Comparison of ENCODE assay signal across 1 cellular context in the genomic region with DNA sequence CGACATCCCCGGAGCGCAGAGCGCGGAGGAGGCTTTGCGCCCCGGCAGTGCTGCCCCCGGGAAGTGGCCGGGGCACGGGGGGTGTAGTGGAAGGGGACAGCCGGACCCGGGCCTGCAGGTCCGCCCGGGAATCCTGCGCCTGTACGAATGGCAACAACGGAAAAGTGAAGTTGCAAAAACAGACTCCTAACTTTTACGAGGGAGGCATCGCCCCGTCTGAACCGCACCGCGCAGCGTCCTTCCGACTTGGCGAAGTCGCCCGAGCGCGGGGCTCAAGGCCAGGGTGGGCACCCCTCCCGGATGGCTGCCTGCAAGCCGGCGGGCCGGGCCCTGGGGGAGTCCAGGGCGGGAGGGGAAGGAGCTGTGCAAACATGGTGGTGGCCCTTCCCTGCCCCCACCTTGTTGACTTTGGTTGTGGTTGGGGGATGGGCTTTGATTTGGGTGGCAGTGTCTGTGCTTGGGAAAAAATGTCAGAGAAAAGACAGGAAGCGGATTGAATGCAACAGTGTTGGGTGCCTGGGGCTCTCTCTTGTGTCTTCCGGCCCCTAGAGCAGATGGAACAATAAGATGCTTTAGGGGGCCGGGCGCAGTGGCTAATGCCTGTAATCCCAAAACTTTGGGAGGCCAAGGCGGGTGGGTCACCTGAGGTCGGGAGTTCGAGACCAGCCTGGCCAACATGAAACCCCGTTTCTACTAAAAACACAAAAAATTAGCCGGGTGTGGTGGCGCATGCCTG.
TF ChIP-seq lines count a peak whose summit lies in the region.

No MANE protein-coding gene starts in this region.

TF ChIP-seq in K562, 482 proteins besides CTCF, POLR2A, EP300 and RAD21 (continued from another document and continues in another):
- TF ChIP-seq E2F8 (IDR thresholded peaks at IDR 0.05; ENCODE audit: low read depth, partially characterized antibody) (no peak), ZNF57 (CRISPR knock-in tag; IDR thresholded peaks at IDR 0.05) (no peak), GATAD2B (IDR thresholded peaks at IDR 0.05; ENCODE audit: borderline replicate concordance) (no peak), ZNF707 (CRISPR knock-in tag; conservative IDR thresholded peaks at IDR 0.05) (no peak), OTX1 (CRISPR knock-in tag; IDR thresholded peaks at IDR 0.05) (no peak), BRD4 (IDR thresholded peaks at IDR 0.05) (peak; percentile 66; the same call in 1 of the 2 replicates), GATA2 (CRISPR knock-in tag; IDR thresholded peaks at IDR 0.05) (no peak), SRSF1 (IDR thresholded peaks at IDR 0.05; ENCODE audit: low read depth, low read length) (no peak), SMAD2 (IDR thresholded peaks at IDR 0.05; ENCODE audit: low read depth, low read length) (no peak), ETV1 (tag; conservative IDR thresholded peaks at IDR 0.05; ENCODE audit: low read depth) (peak; percentile 39; the same call in 1 of the 2 replicates), NFIX (CRISPR knock-in tag; IDR thresholded peaks at IDR 0.05; ENCODE audit: low read depth) (no peak), CBX1 (IDR thresholded peaks at IDR 0.05; ENCODE audit: low read depth) (no peak), ZNF311 (CRISPR knock-in tag; IDR thresholded peaks at IDR 0.05) (no peak), BACH1 (tag; IDR thresholded peaks at IDR 0.05) (no peak), HBP1 (CRISPR knock-in tag; IDR thresholded peaks at IDR 0.05) (no peak), ZNF609 (CRISPR knock-in tag; IDR thresholded peaks at IDR 0.05; ENCODE audit: borderline replicate concordance) (0 out of 2 replicates have a peak, but pooled peaks have one; percentile 44), NR2C2 (CRISPR knock-in tag; IDR thresholded peaks at IDR 0.05) (no peak), NR2C2 (tag; IDR thresholded peaks at IDR 0.05) (no peak; the same call in 1 of the 2 replicates), ARID1B (IDR thresholded peaks at IDR 0.05) (0 out of 2 replicates have a peak, but pooled peaks have one; percentile 22), TCF3 (CRISPR knock-in tag; IDR thresholded peaks at IDR 0.05) (no peak), KDM5B (IDR thresholded peaks at IDR 0.05; ENCODE audit: insufficient replicate concordance, low read depth, low read length) (peak; percentile 26), TRIM24 (IDR thresholded peaks at IDR 0.05) (peak in 1 of 2 experiments; percentile 70; a peak in 1 of 4 replicates), NCOA4 (IDR thresholded peaks at IDR 0.05; ENCODE audit: partially characterized antibody) (no peak), ZNF668 (CRISPR knock-in tag; IDR thresholded peaks at IDR 0.05) (no peak), ZNF445 (CRISPR knock-in tag; IDR thresholded peaks at IDR 0.05; ENCODE audit: low read depth) (no peak), MITF (IDR thresholded peaks at IDR 0.05) (no peak), ZKSCAN1 (IDR thresholded peaks at IDR 0.05; ENCODE audit: low read depth, low read length) (0 out of 2 replicates have a peak, but pooled peaks have one; percentile 4), CREB1 (IDR thresholded peaks at IDR 0.05) (no peak), CREB1 (CRISPR knock-in tag; IDR thresholded peaks at IDR 0.05) (no peak), E2F6 (IDR thresholded peaks at IDR 0.05; ENCODE audit: borderline replicate concordance in 1 of 2, extremely low read depth in 1 of 2, insufficient read depth in 1 of 2, insufficient read length in 1 of 2, low read depth in 1 of 2, low read length in 1 of 2, poor library complexity in 1 of 2, severe bottlenecking in 1 of 2) (no peak), ZNF232 (CRISPR knock-in tag; IDR thresholded peaks at IDR 0.05) (no peak), TEAD4 (IDR thresholded peaks at IDR 0.05; ENCODE audit: low read length) (peak; percentile 16; the same call in 1 of the 2 replicates), TEAD4 (CRISPR knock-in tag; IDR thresholded peaks at IDR 0.05; ENCODE audit: borderline replicate concordance) (no peak), TFAP4 (CRISPR knock-in tag; IDR thresholded peaks at IDR 0.05; ENCODE audit: borderline replicate concordance) (0 out of 2 replicates have a peak, but pooled peaks have one; percentile 27), SRSF7 (optimal IDR thresholded peaks at IDR 0.05; ENCODE audit: low read depth, low read length) (no peak), USF2 (CRISPR knock-in tag; IDR thresholded peaks at IDR 0.05) (no peak)
- TF ChIP-seq, protein P1, sequence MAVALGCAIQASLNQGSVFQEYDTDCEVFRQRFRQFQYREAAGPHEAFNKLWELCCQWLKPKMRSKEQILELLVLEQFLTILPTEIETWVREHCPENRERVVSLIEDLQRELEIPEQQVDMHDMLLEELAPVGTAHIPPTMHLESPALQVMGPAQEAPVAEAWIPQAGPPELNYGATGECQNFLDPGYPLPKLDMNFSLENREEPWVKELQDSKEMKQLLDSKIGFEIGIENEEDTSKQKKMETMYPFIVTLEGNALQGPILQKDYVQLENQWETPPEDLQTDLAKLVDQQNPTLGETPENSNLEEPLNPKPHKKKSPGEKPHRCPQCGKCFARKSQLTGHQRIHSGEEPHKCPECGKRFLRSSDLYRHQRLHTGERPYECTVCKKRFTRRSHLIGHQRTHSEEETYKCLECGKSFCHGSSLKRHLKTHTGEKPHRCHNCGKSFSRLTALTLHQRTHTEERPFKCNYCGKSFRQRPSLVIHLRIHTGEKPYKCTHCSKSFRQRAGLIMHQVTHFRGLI (CRISPR knock-in tag; IDR thresholded peaks at IDR 0.05): no peak
- TF ChIP-seq, protein P2, sequence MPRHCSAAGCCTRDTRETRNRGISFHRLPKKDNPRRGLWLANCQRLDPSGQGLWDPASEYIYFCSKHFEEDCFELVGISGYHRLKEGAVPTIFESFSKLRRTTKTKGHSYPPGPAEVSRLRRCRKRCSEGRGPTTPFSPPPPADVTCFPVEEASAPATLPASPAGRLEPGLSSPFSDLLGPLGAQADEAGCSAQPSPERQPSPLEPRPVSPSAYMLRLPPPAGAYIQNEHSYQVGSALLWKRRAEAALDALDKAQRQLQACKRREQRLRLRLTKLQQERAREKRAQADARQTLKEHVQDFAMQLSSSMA (CRISPR knock-in tag; IDR thresholded peaks at IDR 0.05): no peak
- TF ChIP-seq, protein P3, sequence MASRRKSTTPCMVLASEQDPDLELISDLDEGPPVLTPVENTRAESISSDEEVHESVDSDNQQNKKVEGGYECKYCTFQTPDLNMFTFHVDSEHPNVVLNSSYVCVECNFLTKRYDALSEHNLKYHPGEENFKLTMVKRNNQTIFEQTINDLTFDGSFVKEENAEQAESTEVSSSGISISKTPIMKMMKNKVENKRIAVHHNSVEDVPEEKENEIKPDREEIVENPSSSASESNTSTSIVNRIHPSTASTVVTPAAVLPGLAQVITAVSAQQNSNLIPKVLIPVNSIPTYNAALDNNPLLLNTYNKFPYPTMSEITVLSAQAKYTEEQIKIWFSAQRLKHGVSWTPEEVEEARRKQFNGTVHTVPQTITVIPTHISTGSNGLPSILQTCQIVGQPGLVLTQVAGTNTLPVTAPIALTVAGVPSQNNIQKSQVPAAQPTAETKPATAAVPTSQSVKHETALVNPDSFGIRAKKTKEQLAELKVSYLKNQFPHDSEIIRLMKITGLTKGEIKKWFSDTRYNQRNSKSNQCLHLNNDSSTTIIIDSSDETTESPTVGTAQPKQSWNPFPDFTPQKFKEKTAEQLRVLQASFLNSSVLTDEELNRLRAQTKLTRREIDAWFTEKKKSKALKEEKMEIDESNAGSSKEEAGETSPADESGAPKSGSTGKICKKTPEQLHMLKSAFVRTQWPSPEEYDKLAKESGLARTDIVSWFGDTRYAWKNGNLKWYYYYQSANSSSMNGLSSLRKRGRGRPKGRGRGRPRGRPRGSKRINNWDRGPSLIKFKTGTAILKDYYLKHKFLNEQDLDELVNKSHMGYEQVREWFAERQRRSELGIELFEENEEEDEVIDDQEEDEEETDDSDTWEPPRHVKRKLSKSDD (conservative IDR thresholded peaks at IDR 0.05; ENCODE audit: low read length): no peak
- TF ChIP-seq, protein P4, sequence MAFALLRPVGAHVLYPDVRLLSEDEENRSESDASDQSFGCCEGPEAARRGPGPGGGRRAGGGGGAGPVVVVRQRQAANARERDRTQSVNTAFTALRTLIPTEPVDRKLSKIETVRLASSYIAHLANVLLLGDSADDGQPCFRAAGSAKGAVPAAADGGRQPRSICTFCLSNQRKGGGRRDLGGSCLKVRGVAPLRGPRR (CRISPR knock-in tag; IDR thresholded peaks at IDR 0.05): no peak
